Comparison of ENCODE assay signal across 19 cellular contexts in the genomic region with DNA sequence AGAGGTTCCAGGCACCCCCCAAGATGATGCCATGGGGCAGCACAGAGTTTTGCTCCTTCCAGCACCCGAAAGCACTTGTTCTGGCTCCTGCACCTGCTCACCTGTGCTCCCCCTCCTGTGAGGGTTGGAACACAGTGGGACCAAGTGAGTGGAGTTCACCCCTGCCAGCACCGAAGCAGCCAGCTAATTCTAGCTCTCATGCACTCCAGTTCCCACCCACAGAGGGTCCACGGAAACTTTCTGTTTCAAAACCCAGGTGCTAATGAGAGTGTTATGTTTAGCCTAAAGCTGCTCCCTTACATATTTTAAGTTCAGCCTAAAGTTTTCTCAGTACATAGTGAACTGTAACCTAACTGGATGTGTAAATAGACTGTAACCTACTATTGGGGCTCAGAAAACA.
"Had no signal": no experiment of that assay in that cellular context is flagged by ENCODE, and none has a peak within 500 bp of the region (broad histone marks: within the 10 kb centered on the region; RNA-seq: fewer than 3 reads in every experiment).

No MANE protein-coding gene starts in this region.

- DNase-seq: activated CD4-positive, alpha-beta memory T cell treated with anti-CD3 and anti-CD28 coated beads for 36 hours; activated CD4-positive, alpha-beta T cell treated with anti-CD3 and anti-CD28 coated beads for 4 hours; activated naive CD4-positive, alpha-beta T cell; activated naive CD8-positive, alpha-beta T cell treated with anti-CD3 and anti-CD28 coated beads for 36 hours; activated T-cell treated with anti-CD3 and anti-CD28 coated beads for 4 hours; amniotic stem cell; effector CD8-positive, alpha-beta T cell; gastrocnemius medialis; heart left ventricle; kidney glomerular epithelial cell; left ventricle myocardium superior; retina; stimulated activated CD4-positive, alpha-beta T cell treated with anti-CD3 and anti-CD28 coated beads, Interleukin-12 subunit alpha, Interleukin-12 subunit beta, amount 100 ng/mL, for 4 hours; stimulated activated CD4-positive, alpha-beta T cell treated with anti-CD3 and anti-CD28 coated beads, Interleukin-1b, Interleukin-23, amount 100 ng/mL, for 48 hours; stimulated activated CD8-positive, alpha-beta memory T cell treated with anti-CD3 and anti-CD28 coated beads, Interleukin-4, amount 100 ng/mL, for 48 hours; stimulated activated naive CD4-positive, alpha-beta T cell treated with Interleukin-2 at 50 U/mL for 16 hours; thyroid gland had no signal

- H3K36me3 ChIP-seq: cardiac muscle cell, gastrocnemius medialis, heart left ventricle, thyroid gland had no signal

- ATAC-seq: esophagus mucosa, gastrocnemius medialis, heart left ventricle, left ventricle myocardium superior had no signal

- H3K27me3 ChIP-seq: cardiac muscle cell, gastrocnemius medialis, thyroid gland had no signal

- H3K9me3 ChIP-seq: gastrocnemius medialis, thyroid gland had no signal

- H3K4me1 ChIP-seq: gastrocnemius medialis, heart left ventricle, thyroid gland had no signal

- H3K4me3 ChIP-seq: cardiac muscle cell, gastrocnemius medialis, heart left ventricle, thyroid gland had no signal
